8 cellular contexts compared by ENCODE assay signal in genomic region chr6:6008648-6009421, GRCh38. TPM values are rescaled to one million over a fixed set of nuclear protein-coding genes. Genes with fewer than 3 reads are reported as not detected.
DNase-seq lines count a peak whose midpoint lies in the region; ATAC-seq, FAIRE-seq and TF ChIP-seq lines count a peak whose summit lies in the region.

No MANE protein-coding gene starts in this region.

- DNase-seq in D721Med (ENCODE audit: insufficient read length, low spot score) (peak; percentile 72), HK-2 (ENCODE audit: unreplicated experiment) (peak; percentile 44), adrenal gland (peak; percentile 37 to 69 (median 62)), hippocampal formation (lab: John Stamatoyannopoulos, UW) (peak; percentile 66 to 82), sciatic nerve (ENCODE audit: low spot score) (peak; percentile 92), kidney glomerular epithelial cell (lab: John Stamatoyannopoulos, UW) (no peak)

- H3K27me3 ChIP-seq in OCI-LY1 (ENCODE audit: insufficient read depth, low read length) (no peaks in the 10 kb centered on the region), adrenal gland (peaks cover 65% of the 10 kb centered on the region)

- H3K36me3 ChIP-seq in OCI-LY1 (ENCODE audit: insufficient read depth, low read length) (no peaks in the 10 kb centered on the region), adrenal gland (replicated peaks in 1 of 2) (no peaks in the 10 kb centered on the region)

- no peaks in the 10 kb centered on the region for H3K9me2 ChIP-seq in OCI-LY1 (ENCODE audit: low read depth, low read length)

- ATAC-seq in GM19467 (IDR thresholded peaks at IDR 0.05; ENCODE audit: unreplicated experiment) (peak; percentile 55), sciatic nerve (peak; percentile 94)

- no peaks in the 10 kb centered on the region for H3K79me2 ChIP-seq in OCI-LY1 (ENCODE audit: insufficient read depth, low read length)

- peaks cover 6% of the 10 kb centered on the region; the same call in 1 of the 2 replicates for H3F3A ChIP-seq in OCI-LY1 (ENCODE audit: insufficient read depth, low read length)

- TF ChIP-seq POLR2A in adrenal gland (IDR thresholded peaks at IDR 0.05): no peak

- H4K20me1 ChIP-seq in OCI-LY1 (ENCODE audit: insufficient read depth, low read length): no peaks in the 10 kb centered on the region

- H3K27ac ChIP-seq in OCI-LY1 (ENCODE audit: low read depth, low read length, poor library complexity, severe bottlenecking) (peak overlapping the region; percentile 88), adrenal gland (peak overlapping the region in 2 of 5 donors; percentile 23 to 30)

- no peaks in the 10 kb centered on the region; the same call in 1 of the 2 replicates for H3K9me3 ChIP-seq in OCI-LY1 (ENCODE audit: low read length)
- no peaks in the 10 kb centered on the region for H3K9me3 ChIP-seq in adrenal gland (replicated peaks in 1 of 3)

- H3K4me3 ChIP-seq in OCI-LY1 (ENCODE audit: low read depth, low read length, poor library complexity, severe bottlenecking) (peak overlapping the region; percentile 79), adrenal gland (peak overlapping the region in 2 of 4 donors; percentile 22 to 55)

- peak overlapping the region; percentile 95 for H3K4me2 ChIP-seq in OCI-LY1 (ENCODE audit: low read length)

- peak overlapping the region; percentile 86 for H3K9ac ChIP-seq in OCI-LY1 (ENCODE audit: low read length)

- 1 to 3% (median 2%) methylated on average over 6 to 62 of the region's 62 CpGs for WGBS in adrenal gland, 4 donors

- FAIRE-seq in D721Med (lab: Jason Lieb, UNC): no peak

- TF ChIP-seq CTCF in D721Med (IDR thresholded peaks at IDR 0.05; ENCODE audit: insufficient read depth, missing control alignments) (no peak), OCI-LY1 (IDR thresholded peaks at IDR 0.05; ENCODE audit: low read length) (no peak), adrenal gland (IDR thresholded peaks at IDR 0.05) (no peak)

- intact Hi-C loops in adrenal gland (cut with DNase I) (no loop called here), sciatic nerve (cut with DNase I) (no loop called here)

- H3K4me1 ChIP-seq in OCI-LY1 (ENCODE audit: insufficient read depth, low read length, severe bottlenecking) (peaks cover 27% of the 10 kb centered on the region), adrenal gland (replicated peaks in 1 of 2) (peaks cover 8 to 23% of the 10 kb centered on the region in 2 donors)

- 0 out of 2 replicates have a peak overlapping the region, but pooled peaks have one; percentile 11 for H2AFZ ChIP-seq in OCI-LY1 (ENCODE audit: low read length)

RNA-seq across cellular contexts. Expression of gene NRN1, which starts 2.1 kb away (rescaled TPM):
- total RNA-seq in adrenal gland (1 to 10 TPM; 1.1 to 7.4 (median 5.4) TPM), sciatic nerve (90.1 TPM)
- 10 to 100 TPM in 1 of 3 donors, 1 to 10 TPM in 2; 2.7 to 13.6 (median 6.4) TPM for polyA plus RNA-seq in adrenal gland

Comparison
In these comparisons a context has a peak if more than half of its experiments do, and no peak if none do; other contexts are left out.
1. RNA of gene NRN1, which starts 2.1 kb away (total RNA-seq): 90.1 TPM in sciatic nerve (single experiment); 1.1 to 7.4 TPM in adrenal gland; every median in the first group is over 10 times any median in the second.